14 cellular contexts compared by ENCODE assay signal in the genomic region with DNA sequence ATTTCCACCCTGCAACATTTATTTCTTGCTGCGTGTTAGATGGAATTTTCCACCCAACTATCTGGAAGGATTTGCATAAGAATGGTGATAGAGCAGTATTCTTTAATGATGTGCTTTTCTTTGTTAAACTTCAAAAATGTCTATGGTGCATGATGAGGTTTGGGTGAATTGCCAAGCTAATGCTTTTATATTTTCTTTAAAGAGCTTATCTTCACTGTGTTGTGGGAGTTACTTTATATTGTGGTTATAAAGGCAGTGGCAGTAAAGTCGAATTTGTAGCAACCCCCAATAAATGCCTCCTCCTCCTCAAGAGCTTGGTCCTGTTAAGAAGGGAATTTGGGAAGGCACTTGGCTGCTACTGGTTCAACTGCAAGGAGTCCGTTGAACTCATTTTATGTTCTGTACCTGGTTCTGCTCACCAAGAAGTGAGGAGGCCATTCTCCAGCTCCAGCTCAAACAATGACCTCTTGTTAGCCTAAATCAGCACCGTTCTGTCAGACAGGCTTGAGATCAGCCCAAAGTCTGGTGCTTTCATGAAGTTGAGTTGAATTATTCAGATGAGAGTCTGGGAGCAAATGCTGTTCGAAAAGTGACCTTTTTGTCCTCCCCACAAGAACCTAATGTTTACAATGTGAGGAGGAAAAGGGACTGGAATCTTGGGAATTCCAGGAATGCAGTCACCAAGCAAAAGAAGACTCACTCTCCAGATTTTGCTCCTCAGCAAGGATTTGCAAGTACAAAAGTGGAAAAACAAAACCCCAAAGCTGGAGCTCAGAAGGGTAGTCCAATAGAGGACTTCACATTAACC.
DNase-seq lines count a peak whose midpoint lies in the region; ATAC-seq and TF ChIP-seq lines count a peak whose summit lies in the region.
"Had no signal": no experiment of that assay in that cellular context is flagged by ENCODE, and none has a peak within 500 bp of the region (broad histone marks: within the 10 kb centered on the region; RNA-seq: fewer than 3 reads in every experiment).

No MANE protein-coding gene starts in this region.

- BruUV-seq in PC-9 (replicated peaks; lab: Mats Ljungman, UMichigan), result no TSS peak

- ATAC-seq in HG02981 (IDR thresholded peaks at IDR 0.05; ENCODE audit: unreplicated experiment) (no peak), GM19328 (IDR thresholded peaks at IDR 0.05; ENCODE audit: unreplicated experiment) (no peak)

- DNase-seq in EL, result peak; percentile 74
- peak; percentile 30 to 72 for DNase-seq in PC-9
- DNase-seq in fibroblast of pulmonary artery (ENCODE audit: low read depth), result peak; percentile 3
- no peak for DNase-seq in neural crest cell (ENCODE audit: low read depth, low spot score)
- no peak for DNase-seq in DMS79 (lab: John Stamatoyannopoulos, UW)
- DNase-seq in KBM-7, result no peak
- DNase-seq: activated naive CD8-positive, alpha-beta T cell treated with anti-CD3 and anti-CD28 coated beads for 36 hours; dorsolateral prefrontal cortex; heart right ventricle; KG1; NCI-H2107 had no signal

- no peaks in the 10 kb centered on the region for H3K27me3 ChIP-seq in PC-9 (ENCODE audit: insufficient read depth, low read depth)
- H3K27me3 ChIP-seq: dorsolateral prefrontal cortex, heart right ventricle had no signal

- H3K27ac Mint-ChIP-seq in neural crest cell (ENCODE audit: unreplicated experiment), result peak overlapping the region; percentile 88
- H3K27ac Mint-ChIP-seq: activated naive CD8-positive, alpha-beta T cell treated with anti-CD3 and anti-CD28 coated beads for 36 hours had no signal

- H3K27ac ChIP-seq in PC-9, result peak overlapping the region; percentile 94
- H3K27ac ChIP-seq: C4-2B, heart right ventricle had no signal

- peaks cover 38% of the 10 kb centered on the region for H3F3A ChIP-seq in PC-9 (ENCODE audit: insufficient read depth, low read depth)

- no peak overlapping the region for H3K4me3 Mint-ChIP-seq in neural crest cell
- H3K4me3 Mint-ChIP-seq: activated naive CD8-positive, alpha-beta T cell treated with anti-CD3 and anti-CD28 coated beads for 36 hours had no signal

- H3K36me3 Mint-ChIP-seq in neural crest cell (ENCODE audit: low read depth), result no peaks in the 10 kb centered on the region
- H3K36me3 Mint-ChIP-seq: activated naive CD8-positive, alpha-beta T cell treated with anti-CD3 and anti-CD28 coated beads for 36 hours had no signal

- TF ChIP-seq CTCF in PC-9 (conservative IDR thresholded peaks at IDR 0.05), result no peak
- no peak for TF ChIP-seq CTCF in fibroblast of pulmonary artery (IDR thresholded peaks at IDR 0.05; ENCODE audit: low read length, missing control alignments)
- TF ChIP-seq CTCF in neural crest cell (conservative IDR thresholded peaks at IDR 0.05), result no peak

- H3K9me3 ChIP-seq in PC-9 (ENCODE audit: insufficient read depth, low read depth), result peaks cover 1% of the 10 kb centered on the region
- H3K9me3 ChIP-seq: heart right ventricle had no signal

- intact Hi-C loops in PC-9 (cut with micrococcal nuclease; ENCODE audit: unreplicated experiment), result loop anchor here (5.0 kb wide), 2 partner anchors 491 to 1006 kb away; no protein-coding TSS in a partner anchor

- H3K36me3 ChIP-seq in PC-9 (ENCODE audit: low read depth), result no peaks in the 10 kb centered on the region
- H3K36me3 ChIP-seq: heart right ventricle had no signal

- H3K4me1 ChIP-seq in PC-9 (replicated peaks; ENCODE audit: insufficient read depth), result peaks cover 60% of the 10 kb centered on the region

- H2AFZ ChIP-seq in PC-9, result peak overlapping the region; percentile 35; the same call in 1 of the 2 replicates

- peaks cover 11% of the 10 kb centered on the region for H3K9me3 Mint-ChIP-seq in neural crest cell

- H3K4me3 ChIP-seq in PC-9 (peak overlapping the region; percentile 39; the same call in 1 of the 2 replicates), fibroblast of pulmonary artery (replicated peaks; ENCODE audit: low read depth, low read length) (no peak overlapping the region)
- H3K4me3 ChIP-seq: dorsolateral prefrontal cortex, heart right ventricle had no signal

- no peaks in the 10 kb centered on the region for H4K20me1 ChIP-seq in PC-9 (ENCODE audit: insufficient read depth)

- CTCF ChIA-PET in PC-9 (lab: Charles Lee), result interaction anchor here (0.7 kb wide), 1 partner anchor 82 kb away, joined by 4 read pairs; no protein-coding TSS in a partner anchor

- no peaks in the 10 kb centered on the region for H3K27me3 Mint-ChIP-seq in neural crest cell (ENCODE audit: low read depth)

- peak overlapping the region; percentile 84 for H3K4me2 ChIP-seq in PC-9

- POLR2A ChIA-PET in PC-9 (lab: Charles Lee; ENCODE audit: unreplicated experiment), result interaction anchor here (0.7 kb wide), 1 partner anchor 465 kb away, joined by 5 read pairs; no protein-coding TSS in a partner anchor

- peaks cover 55% of the 10 kb centered on the region for H3K4me1 Mint-ChIP-seq in neural crest cell
- H3K4me1 Mint-ChIP-seq: activated naive CD8-positive, alpha-beta T cell treated with anti-CD3 and anti-CD28 coated beads for 36 hours had no signal

- no peaks in the 10 kb centered on the region for H3K79me2 ChIP-seq in PC-9 (ENCODE audit: low read depth)

- in situ Hi-C loops in KBM-7 (cut with MboI; ENCODE audit: low pct_unique_long_range_greater_than_20kb, low sequenced_read_pairs), result loop anchor here (25.0 kb wide), 1 partner anchor 101 kb away; no protein-coding TSS in a partner anchor

- H3K9me2 ChIP-seq in PC-9 (ENCODE audit: insufficient read depth), result no peaks in the 10 kb centered on the region

Comparison
In these comparisons a context has a peak if more than half of its experiments do, and no peak if none do; other contexts are left out.
1. DNase-seq: peak in EL (single experiment), PC-9 (2 of 2) and fibroblast of pulmonary artery (single experiment); none in neural crest cell (single experiment), DMS79 (single experiment) and KBM-7 (single experiment).